Comparison of ENCODE assay signal across 1 cellular context in the genomic region with DNA sequence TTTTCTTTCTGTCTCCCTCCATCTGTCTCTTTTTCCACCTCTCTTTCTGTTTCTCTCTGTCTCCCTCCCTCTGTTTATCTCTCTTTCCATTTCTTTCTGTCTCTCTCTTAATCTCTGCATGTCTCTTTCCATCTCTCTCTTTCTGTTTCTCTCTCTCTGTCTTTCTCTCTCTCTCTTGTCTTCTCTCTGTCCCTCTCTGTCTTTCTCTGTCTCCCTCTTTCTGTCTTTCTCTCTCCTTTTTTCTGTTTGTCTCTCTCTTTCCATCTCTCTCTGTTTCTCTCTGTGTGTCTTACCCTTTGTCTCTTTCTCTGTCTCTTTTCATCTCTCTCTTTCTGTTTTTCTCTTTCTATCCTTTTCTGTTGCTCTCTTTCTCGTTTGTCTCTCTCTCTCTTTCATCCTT.
TF ChIP-seq lines count a peak whose summit lies in the region.

No MANE protein-coding gene starts in this region.

TF ChIP-seq in GM23338, 12 proteins besides CTCF, POLR2A, EP300 and RAD21 (continued from another document):
- TF ChIP-seq, protein P1, sequence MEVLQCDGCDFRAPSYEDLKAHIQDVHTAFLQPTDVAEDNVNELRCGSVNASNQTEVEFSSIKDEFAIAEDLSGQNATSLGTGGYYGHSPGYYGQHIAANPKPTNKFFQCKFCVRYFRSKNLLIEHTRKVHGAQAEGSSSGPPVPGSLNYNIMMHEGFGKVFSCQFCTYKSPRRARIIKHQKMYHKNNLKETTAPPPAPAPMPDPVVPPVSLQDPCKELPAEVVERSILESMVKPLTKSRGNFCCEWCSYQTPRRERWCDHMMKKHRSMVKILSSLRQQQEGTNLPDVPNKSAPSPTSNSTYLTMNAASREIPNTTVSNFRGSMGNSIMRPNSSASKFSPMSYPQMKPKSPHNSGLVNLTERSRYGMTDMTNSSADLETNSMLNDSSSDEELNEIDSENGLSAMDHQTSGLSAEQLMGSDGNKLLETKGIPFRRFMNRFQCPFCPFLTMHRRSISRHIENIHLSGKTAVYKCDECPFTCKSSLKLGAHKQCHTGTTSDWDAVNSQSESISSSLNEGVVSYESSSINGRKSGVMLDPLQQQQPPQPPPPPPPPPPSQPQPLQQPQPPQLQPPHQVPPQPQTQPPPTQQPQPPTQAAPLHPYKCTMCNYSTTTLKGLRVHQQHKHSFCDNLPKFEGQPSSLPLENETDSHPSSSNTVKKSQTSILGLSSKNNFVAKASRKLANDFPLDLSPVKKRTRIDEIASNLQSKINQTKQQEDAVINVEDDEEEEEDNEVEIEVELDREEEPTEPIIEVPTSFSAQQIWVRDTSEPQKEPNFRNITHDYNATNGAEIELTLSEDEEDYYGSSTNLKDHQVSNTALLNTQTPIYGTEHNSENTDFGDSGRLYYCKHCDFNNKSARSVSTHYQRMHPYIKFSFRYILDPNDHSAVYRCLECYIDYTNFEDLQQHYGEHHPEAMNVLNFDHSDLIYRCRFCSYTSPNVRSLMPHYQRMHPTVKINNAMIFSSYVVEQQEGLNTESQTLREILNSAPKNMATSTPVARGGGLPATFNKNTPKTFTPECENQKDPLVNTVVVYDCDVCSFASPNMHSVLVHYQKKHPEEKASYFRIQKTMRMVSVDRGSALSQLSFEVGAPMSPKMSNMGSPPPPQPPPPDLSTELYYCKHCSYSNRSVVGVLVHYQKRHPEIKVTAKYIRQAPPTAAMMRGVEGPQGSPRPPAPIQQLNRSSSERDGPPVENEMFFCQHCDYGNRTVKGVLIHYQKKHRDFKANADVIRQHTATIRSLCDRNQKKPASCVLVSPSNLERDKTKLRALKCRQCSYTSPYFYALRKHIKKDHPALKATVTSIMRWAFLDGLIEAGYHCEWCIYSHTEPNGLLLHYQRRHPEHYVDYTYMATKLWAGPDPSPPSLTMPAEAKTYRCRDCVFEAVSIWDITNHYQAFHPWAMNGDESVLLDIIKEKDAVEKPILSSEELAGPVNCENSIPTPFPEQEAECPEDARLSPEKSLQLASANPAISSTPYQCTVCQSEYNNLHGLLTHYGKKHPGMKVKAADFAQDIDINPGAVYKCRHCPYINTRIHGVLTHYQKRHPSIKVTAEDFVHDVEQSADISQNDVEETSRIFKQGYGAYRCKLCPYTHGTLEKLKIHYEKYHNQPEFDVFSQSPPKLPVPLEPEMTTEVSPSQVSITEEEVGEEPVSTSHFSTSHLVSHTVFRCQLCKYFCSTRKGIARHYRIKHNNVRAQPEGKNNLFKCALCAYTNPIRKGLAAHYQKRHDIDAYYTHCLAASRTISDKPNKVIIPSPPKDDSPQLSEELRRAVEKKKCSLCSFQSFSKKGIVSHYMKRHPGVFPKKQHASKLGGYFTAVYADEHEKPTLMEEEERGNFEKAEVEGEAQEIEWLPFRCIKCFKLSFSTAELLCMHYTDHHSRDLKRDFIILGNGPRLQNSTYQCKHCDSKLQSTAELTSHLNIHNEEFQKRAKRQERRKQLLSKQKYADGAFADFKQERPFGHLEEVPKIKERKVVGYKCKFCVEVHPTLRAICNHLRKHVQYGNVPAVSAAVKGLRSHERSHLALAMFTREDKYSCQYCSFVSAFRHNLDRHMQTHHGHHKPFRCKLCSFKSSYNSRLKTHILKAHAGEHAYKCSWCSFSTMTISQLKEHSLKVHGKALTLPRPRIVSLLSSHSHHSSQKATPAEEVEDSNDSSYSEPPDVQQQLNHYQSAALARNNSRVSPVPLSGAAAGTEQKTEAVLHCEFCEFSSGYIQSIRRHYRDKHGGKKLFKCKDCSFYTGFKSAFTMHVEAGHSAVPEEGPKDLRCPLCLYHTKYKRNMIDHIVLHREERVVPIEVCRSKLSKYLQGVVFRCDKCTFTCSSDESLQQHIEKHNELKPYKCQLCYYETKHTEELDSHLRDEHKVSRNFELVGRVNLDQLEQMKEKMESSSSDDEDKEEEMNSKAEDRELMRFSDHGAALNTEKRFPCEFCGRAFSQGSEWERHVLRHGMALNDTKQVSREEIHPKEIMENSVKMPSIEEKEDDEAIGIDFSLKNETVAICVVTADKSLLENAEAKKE (CRISPR knock-in tag; IDR thresholded peaks at IDR 0.05), result no peak
- TF ChIP-seq ZNF114 (CRISPR knock-in tag; IDR thresholded peaks at IDR 0.05) (no peak), EZH2phosphoT487 (IDR thresholded peaks at IDR 0.05; ENCODE audit: unreplicated experiment) (no peak), NANOG (IDR thresholded peaks at IDR 0.05; ENCODE audit: borderline replicate concordance) (no peak), STAT1 (IDR thresholded peaks at IDR 0.05; ENCODE audit: unreplicated experiment) (no peak), JUNB (IDR thresholded peaks at IDR 0.05; ENCODE audit: unreplicated experiment) (no peak), ZNF331 (CRISPR knock-in tag; IDR thresholded peaks at IDR 0.05; ENCODE audit: low read depth) (no peak), CREB1 (CRISPR knock-in tag; IDR thresholded peaks at IDR 0.05; ENCODE audit: low read depth) (no peak), POLR2AphosphoS5 (IDR thresholded peaks at IDR 0.05; ENCODE audit: low read depth) (no peak), EZH2 (IDR thresholded peaks at IDR 0.05; ENCODE audit: low read depth, unreplicated experiment) (no peak)
- TF ChIP-seq, protein P2, sequence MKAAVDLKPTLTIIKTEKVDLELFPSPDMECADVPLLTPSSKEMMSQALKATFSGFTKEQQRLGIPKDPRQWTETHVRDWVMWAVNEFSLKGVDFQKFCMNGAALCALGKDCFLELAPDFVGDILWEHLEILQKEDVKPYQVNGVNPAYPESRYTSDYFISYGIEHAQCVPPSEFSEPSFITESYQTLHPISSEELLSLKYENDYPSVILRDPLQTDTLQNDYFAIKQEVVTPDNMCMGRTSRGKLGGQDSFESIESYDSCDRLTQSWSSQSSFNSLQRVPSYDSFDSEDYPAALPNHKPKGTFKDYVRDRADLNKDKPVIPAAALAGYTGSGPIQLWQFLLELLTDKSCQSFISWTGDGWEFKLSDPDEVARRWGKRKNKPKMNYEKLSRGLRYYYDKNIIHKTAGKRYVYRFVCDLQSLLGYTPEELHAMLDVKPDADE (IDR thresholded peaks at IDR 0.05), result no peak
